Comparison of ENCODE assay signal across 8 cellular contexts in the genomic region with DNA sequence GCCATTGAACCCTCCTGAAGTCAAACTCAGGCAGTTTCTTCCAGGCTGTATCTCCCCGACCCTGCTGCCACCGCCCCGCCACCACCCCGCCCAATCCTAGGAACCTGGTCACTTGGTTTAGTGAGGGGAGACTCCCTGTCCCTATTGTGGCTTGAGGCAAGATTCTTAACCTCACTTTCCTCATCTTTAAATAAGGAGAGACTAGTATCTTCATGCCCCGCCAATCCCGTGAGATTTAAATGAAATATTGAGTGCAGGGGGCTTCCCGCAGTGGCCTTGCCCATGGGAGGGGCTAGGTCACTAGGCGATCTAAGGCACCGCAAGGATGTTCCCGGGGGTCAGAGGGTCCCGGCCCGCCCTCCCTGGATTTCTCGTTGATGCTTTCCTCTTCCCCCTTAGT. TPM values are rescaled to one million over a fixed set of nuclear protein-coding genes. Genes with fewer than 3 reads are reported as not detected.
DNase-seq lines count a peak whose midpoint lies in the region; ATAC-seq and TF ChIP-seq lines count a peak whose summit lies in the region.
"Had no signal": no experiment of that assay in that cellular context is flagged by ENCODE, and none has a peak within 500 bp of the region (broad histone marks: within the 10 kb centered on the region; RNA-seq: fewer than 3 reads in every experiment).

No MANE protein-coding gene starts in this region.

- H3K4me1 Mint-ChIP-seq in activated naive CD4-positive, alpha-beta T cell treated with anti-CD3 and anti-CD28 coated beads, Interleukin-2, amount 50 U/mL, for 24 hours: peaks cover 6% of the 10 kb centered on the region
- peaks cover 7 to 11% of the 10 kb centered on the region in 2 donors for H3K4me1 Mint-ChIP-seq in immature natural killer cell

- H3K4me1 ChIP-seq in upper lobe of right lung: no peaks in the 10 kb centered on the region

- H3K4me3 ChIP-seq in upper lobe of right lung: peak overlapping the region; percentile 60

- no peak overlapping the region for H3K27ac Mint-ChIP-seq in activated naive CD4-positive, alpha-beta T cell treated with anti-CD3 and anti-CD28 coated beads, Interleukin-2, amount 50 U/mL, for 24 hours
- H3K27ac Mint-ChIP-seq in immature natural killer cell: no peak overlapping the region

- no peaks in the 10 kb centered on the region for H3K27me3 Mint-ChIP-seq in activated naive CD4-positive, alpha-beta T cell treated with anti-CD3 and anti-CD28 coated beads, Interleukin-2, amount 50 U/mL, for 24 hours
- H3K27me3 Mint-ChIP-seq in immature natural killer cell (ENCODE audit: low read depth in 3 of 3): peaks cover 6 to 31% (median 12%) of the 10 kb centered on the region in 3 donors

- H3K27me3 ChIP-seq in upper lobe of right lung: peaks cover 32% of the 10 kb centered on the region

- no peaks in the 10 kb centered on the region for H3K9me3 Mint-ChIP-seq in activated naive CD4-positive, alpha-beta T cell treated with anti-CD3 and anti-CD28 coated beads, Interleukin-2, amount 50 U/mL, for 24 hours
- H3K9me3 Mint-ChIP-seq in immature natural killer cell: peaks cover 0 to 2% (median 0%) of the 10 kb centered on the region in 6 donors

- no peak overlapping the region for H3K27ac ChIP-seq in upper lobe of right lung

- no peak for ATAC-seq in upper lobe of right lung
- no peak for ATAC-seq in GM21381 (IDR thresholded peaks at IDR 0.05; ENCODE audit: unreplicated experiment)

- H3K4me3 Mint-ChIP-seq in activated naive CD4-positive, alpha-beta T cell treated with anti-CD3 and anti-CD28 coated beads, Interleukin-2, amount 50 U/mL, for 24 hours: peak overlapping the region; percentile 47
- peak overlapping the region; percentile 7 to 46 (median 41) for H3K4me3 Mint-ChIP-seq in immature natural killer cell

- no peaks in the 10 kb centered on the region for H3K36me3 ChIP-seq in upper lobe of right lung

- no peaks in the 10 kb centered on the region for H3K36me3 Mint-ChIP-seq in activated naive CD4-positive, alpha-beta T cell treated with anti-CD3 and anti-CD28 coated beads, Interleukin-2, amount 50 U/mL, for 24 hours
- H3K36me3 Mint-ChIP-seq in immature natural killer cell: no peaks in the 10 kb centered on the region

- H3K9me3 ChIP-seq in upper lobe of right lung: no peaks in the 10 kb centered on the region

- intact Hi-C loops in upper lobe of right lung (cut with DNase I): no loop called here

- no peak for TF ChIP-seq CTCF in upper lobe of right lung (IDR thresholded peaks at IDR 0.05)

- DNase-seq in activated naive CD4-positive, alpha-beta T cell treated with anti-CD3 and anti-CD28 coated beads, Interleukin-2, amount 50 U/mL, for 16 hours: no peak
- DNase-seq in immature natural killer cell (no peak), upper lobe of right lung (no peak)
- no peak for DNase-seq in activated CD8-positive, alpha-beta memory T cell treated with anti-CD3 and anti-CD28 coated beads, Interleukin-2, amount 50 U/mL, for 4 hours
- DNase-seq: dorsolateral prefrontal cortex, NCI-H2171 had no signal

RNA-seq across cellular contexts. Expression of a gene that starts 1.0 kb away (rescaled TPM):
- polyA plus RNA-seq in immature natural killer cell: 1 to 10 TPM in 1 of 3 donors, under 1 TPM in 1, not detected in 1; 0.29 to 1.3 TPM
- total RNA-seq in upper lobe of right lung: 10.5 TPM

RNA-seq across cellular contexts. Expression of a gene that starts 34.2 kb away (rescaled TPM):
- polyA plus RNA-seq in immature natural killer cell: not detected
- 16.2 TPM for total RNA-seq in upper lobe of right lung

RNA-seq across cellular contexts. Expression of a gene that starts 37.7 kb away (rescaled TPM):
- 100 to 1,000 TPM in 1 of 3 donors, 10 to 100 TPM in 2; 60.0 to 116 (median 70.4) TPM for polyA plus RNA-seq in immature natural killer cell
- total RNA-seq in upper lobe of right lung: 49.6 TPM

RNA-seq across cellular contexts. Expression of a gene that starts 45.5 kb away (rescaled TPM):
- polyA plus RNA-seq in immature natural killer cell: not detected
- 2.5 TPM for total RNA-seq in upper lobe of right lung

RNA-seq across cellular contexts. Expression of a gene that starts 53.4 kb away (rescaled TPM):
- polyA plus RNA-seq in immature natural killer cell: not detected
- 29.1 TPM for total RNA-seq in upper lobe of right lung
